Comparison of ENCODE assay signal across 18 cellular contexts in the genomic region with DNA sequence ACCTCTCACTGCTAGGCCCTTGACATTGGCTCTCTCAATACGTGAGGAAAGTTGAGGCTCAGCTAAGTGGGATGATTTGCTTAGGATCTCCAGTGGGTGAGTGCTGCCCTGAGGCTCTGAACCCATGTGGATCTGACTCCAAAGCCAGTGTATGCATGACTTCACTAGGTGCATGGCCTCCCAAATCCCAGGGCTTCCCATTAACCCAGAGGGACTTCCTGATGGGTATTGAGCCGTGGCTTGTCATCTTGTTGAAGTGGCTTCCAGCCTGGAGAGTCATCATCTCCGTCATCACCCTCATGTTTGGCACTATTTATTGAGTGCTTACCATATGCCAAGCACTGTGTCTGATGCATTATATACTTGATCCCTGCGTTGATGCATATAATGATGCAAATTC. TPM values are rescaled to one million over a fixed set of nuclear protein-coding genes. Genes with fewer than 3 reads are reported as not detected.
DNase-seq lines count a peak whose midpoint lies in the region; ATAC-seq and TF ChIP-seq lines count a peak whose summit lies in the region.
"Had no signal": no experiment of that assay in that cellular context is flagged by ENCODE, and none has a peak within 500 bp of the region (broad histone marks: within the 10 kb centered on the region; RNA-seq: fewer than 3 reads in every experiment).

No MANE protein-coding gene starts in this region.

- no peak for TF ChIP-seq CTCF in CD8-positive, alpha-beta T cell (IDR thresholded peaks at IDR 0.05)
- TF ChIP-seq CTCF in epithelial cell of esophagus (IDR thresholded peaks at IDR 0.05; ENCODE audit: insufficient read depth, low read depth, low read length, missing control alignments) (no peak), CD14-positive monocyte (IDR thresholded peaks at IDR 0.05) (no peak)

- H3K4me3 ChIP-seq in CD8-positive, alpha-beta T cell (ENCODE audit: low read depth, low read length), result peak overlapping the region; percentile 18
- no peak overlapping the region for H3K4me3 ChIP-seq in epithelial cell of esophagus (ENCODE audit: low read length)
- H3K4me3 ChIP-seq: testis had no signal

- H3K9me3 Mint-ChIP-seq in CD8-positive, alpha-beta T cell, result no peaks in the 10 kb centered on the region
- H3K9me3 Mint-ChIP-seq in T-cell (no peaks in the 10 kb centered on the region), CD14-positive monocyte (peaks cover 0 to 5% (median 0%) of the 10 kb centered on the region in 7 donors)

- intact Hi-C loops in CD8-positive, alpha-beta T cell (cut with DNase I, micrococcal nuclease), result loop anchor here (2.0 to 5.0 kb wide), 2 partner anchors 28 to 37 kb away; partner anchors contain the start of gene TEX48 (in 2 of the 2)
- intact Hi-C loops in CD14-positive monocyte (cut with micrococcal nuclease), result no loop called here
- intact Hi-C loops in left ventricle myocardium superior (cut with micrococcal nuclease), result no loop called here

- H3K4me1 Mint-ChIP-seq in CD8-positive, alpha-beta T cell (ENCODE audit: low read depth), result peaks cover 37% of the 10 kb centered on the region
- H3K4me1 Mint-ChIP-seq in T-cell, result peaks cover 34 to 56% (median 40%) of the 10 kb centered on the region in 3 donors
- no peaks in the 10 kb centered on the region for H3K4me1 Mint-ChIP-seq in CD14-positive monocyte

- H3K4me1 ChIP-seq in CD8-positive, alpha-beta T cell (ENCODE audit: insufficient read depth, low read length), result peaks cover 27% of the 10 kb centered on the region
- H3K4me1 ChIP-seq: testis had no signal

- H3K4me3 Mint-ChIP-seq in CD8-positive, alpha-beta T cell, result no peak overlapping the region
- H3K4me3 Mint-ChIP-seq in T-cell, result no peak overlapping the region
- no peak overlapping the region for H3K4me3 Mint-ChIP-seq in CD14-positive monocyte

- no peak for ATAC-seq in CD8-positive, alpha-beta T cell
- ATAC-seq in T-cell (replicated peaks in 1 of 4) (peak in 1 of 4 experiments; percentile 13), left ventricle myocardium superior (no peak)
- ATAC-seq: SK-N-SH treated with all-trans-retinoic acid at 6 μM for 48 hours had no signal

- no peak overlapping the region for H3K27ac ChIP-seq in CD8-positive, alpha-beta T cell (ENCODE audit: low read depth, low read length)
- H3K27ac ChIP-seq: neutrophil, testis, VCaP had no signal

- POLR2A ChIA-PET in CD8-positive, alpha-beta T cell (lab: Charles Lee), result interaction anchor here (1.0 kb wide), 1 partner anchor 179 kb away, joined by 3 read pairs; no protein-coding TSS in a partner anchor
- POLR2A ChIA-PET in T-cell (lab: Charles Lee), result no interaction called here

- H3K36me3 ChIP-seq in CD8-positive, alpha-beta T cell (ENCODE audit: insufficient read depth, low read length), result no peaks in the 10 kb centered on the region
- H3K36me3 ChIP-seq: neutrophil had no signal

- H3K27me3 ChIP-seq in CD8-positive, alpha-beta T cell (ENCODE audit: insufficient read depth, low read length), result no peaks in the 10 kb centered on the region
- H3K27me3 ChIP-seq: neutrophil, testis had no signal

- H3K27me3 Mint-ChIP-seq in CD8-positive, alpha-beta T cell (ENCODE audit: low read depth), result no peaks in the 10 kb centered on the region
- H3K27me3 Mint-ChIP-seq in T-cell, result peaks cover 0 to 3% of the 10 kb centered on the region in 2 donors
- H3K27me3 Mint-ChIP-seq in CD14-positive monocyte (ENCODE audit: low read depth in 3 of 3), result peaks cover 6 to 15% (median 13%) of the 10 kb centered on the region in 3 donors

- peak overlapping the region; percentile 67 for H3K27ac Mint-ChIP-seq in CD8-positive, alpha-beta T cell
- H3K27ac Mint-ChIP-seq in T-cell (peak overlapping the region; percentile 92 to 95), CD14-positive monocyte (no peak overlapping the region)

- no peak for DNase-seq in CD8-positive, alpha-beta T cell
- DNase-seq in DMS79 treated with DMSO at 0.1 percent for 48 hours (lab: John Stamatoyannopoulos, UW), result peak; percentile 75
- no peak for DNase-seq in T-cell
- peak; percentile 67 for DNase-seq in epithelial cell of esophagus (ENCODE audit: low read depth)
- DNase-seq in CD14-positive monocyte (ENCODE audit: low spot score), result no peak
- DNase-seq in left ventricle myocardium superior, result no peak
- no peak for DNase-seq in DMS114 treated with DMSO at 0.1 percent for 48 hours (lab: John Stamatoyannopoulos, UW; ENCODE audit: unreplicated experiment)
- DNase-seq: amygdala, midbrain, NCI-H1694 treated with DMSO at 0.1 percent for 48 hours, testis had no signal

- no peaks in the 10 kb centered on the region for H3K9me3 ChIP-seq in CD8-positive, alpha-beta T cell (ENCODE audit: low read length)
- H3K9me3 ChIP-seq: neutrophil, testis had no signal

- CTCF ChIA-PET in CD8-positive, alpha-beta T cell (lab: Charles Lee), result no interaction called here
- CTCF ChIA-PET in T-cell (lab: Charles Lee), result no interaction called here

- H3K36me3 Mint-ChIP-seq in CD8-positive, alpha-beta T cell, result no peaks in the 10 kb centered on the region
- H3K36me3 Mint-ChIP-seq in T-cell (no peaks in the 10 kb centered on the region), CD14-positive monocyte (no peaks in the 10 kb centered on the region)

RNA-seq across cellular contexts. Expression of gene TEX48, which starts 37.3 kb away (rescaled TPM):
- not detected for total RNA-seq in CD8-positive, alpha-beta T cell
- total RNA-seq in T-cell (under 1 TPM in 1 of 5 donors, not detected in 4; 0.51 TPM), left ventricle myocardium superior (not detected)
- polyA plus RNA-seq in CD14-positive monocyte, result not detected
- total RNA-seq: epithelial cell of proximal tubule, H1, kidney had no signal
- polyA plus RNA-seq: BJ, H1 had no signal

Comparison
In these comparisons a context has a peak if more than half of its experiments do, and no peak if none do; other contexts are left out.
1. DNase-seq: peak in DMS79 treated with DMSO at 0.1 percent for 48 hours (single experiment) and epithelial cell of esophagus (single experiment); none in CD8-positive, alpha-beta T cell (0 of 7), T-cell (0 of 34), CD14-positive monocyte (single experiment), left ventricle myocardium superior (single experiment) and DMS114 treated with DMSO at 0.1 percent for 48 hours (single experiment).
2. H3K27ac Mint-ChIP-seq: peak in CD8-positive, alpha-beta T cell (single experiment) and T-cell (2 of 2); none in CD14-positive monocyte (0 of 7).
3. intact Hi-C loops: an anchor here in CD8-positive, alpha-beta T cell (2.0 to 5.0 kb wide); none called in CD14-positive monocyte and left ventricle myocardium superior.